Comparison of ENCODE assay signal across 14 cellular contexts in genomic region chr2:143229952-143230351, GRCh38.
"Had no signal": no experiment of that assay in that cellular context is flagged by ENCODE, and none has a peak within 500 bp of the region (broad histone marks: within the 10 kb centered on the region; RNA-seq: fewer than 3 reads in every experiment).

No MANE protein-coding gene starts in this region.

- H3K27me3 Mint-ChIP-seq: activated CD4-positive, alpha-beta memory T cell treated with anti-CD3 and anti-CD28 coated beads for 36 hours; activated CD4-positive, alpha-beta T cell treated with anti-CD3 and anti-CD28 coated beads for 36 hours; activated naive CD8-positive, alpha-beta T cell; stimulated activated memory B cell treated with anti-CD40 and anti-IgM and Interleukin-4, amounts not matched to agents 10 μg/mL and 1 μg/mL and 100 μg/mL, for 72 hours had no signal

- ATAC-seq: activated CD4-positive, alpha-beta T cell treated with anti-CD3 and anti-CD28 coated beads for 36 hours; left cardiac atrium; lower lobe of right lung; stimulated activated memory B cell treated with anti-CD40 and anti-IgM and Interleukin-4, amounts not matched to agents 10 μg/mL and 1 μg/mL and 100 μg/mL, for 72 hours had no signal

- H3K4me1 ChIP-seq: esophagus muscularis mucosa, lower lobe of right lung, right atrium auricular region, thyroid gland had no signal

- DNase-seq: activated CD4-positive, alpha-beta memory T cell treated with anti-CD3 and anti-CD28 coated beads for 36 hours; activated CD4-positive, alpha-beta T cell treated with anti-CD3 and anti-CD28 coated beads for 36 hours; activated effector memory CD4-positive, alpha-beta T cell treated with anti-CD3 and anti-CD28 coated beads, Interleukin-2, amount 50 U/mL, for 16 hours; activated T-cell treated with anti-CD3 and anti-CD28 coated beads, Interleukin-2, amount 50 U/mL, for 48 hours; amniotic stem cell; immature natural killer cell; left cardiac atrium; lower lobe of right lung; stimulated activated CD4-positive, alpha-beta T cell treated with anti-CD3 and anti-CD28 coated beads, Interleukin-2, amount 100 ng/mL, for 48 hours; thyroid gland had no signal

- H3K4me3 ChIP-seq: esophagus muscularis mucosa, lower lobe of right lung, right atrium auricular region, thyroid gland had no signal

- H3K36me3 ChIP-seq: esophagus muscularis mucosa, lower lobe of right lung, right atrium auricular region, thyroid gland had no signal

- H3K27me3 ChIP-seq: esophagus muscularis mucosa, right atrium auricular region, thyroid gland had no signal

- H3K27ac Mint-ChIP-seq: activated CD4-positive, alpha-beta memory T cell treated with anti-CD3 and anti-CD28 coated beads for 36 hours; activated CD4-positive, alpha-beta T cell treated with anti-CD3 and anti-CD28 coated beads for 36 hours; stimulated activated memory B cell treated with anti-CD40 and anti-IgM and Interleukin-4, amounts not matched to agents 10 μg/mL and 1 μg/mL and 100 μg/mL, for 72 hours had no signal

- H3K4me3 Mint-ChIP-seq: activated CD4-positive, alpha-beta memory T cell treated with anti-CD3 and anti-CD28 coated beads for 36 hours; activated CD4-positive, alpha-beta T cell treated with anti-CD3 and anti-CD28 coated beads for 36 hours; activated naive CD8-positive, alpha-beta T cell; immature natural killer cell; stimulated activated memory B cell treated with anti-CD40 and anti-IgM and Interleukin-4, amounts not matched to agents 10 μg/mL and 1 μg/mL and 100 μg/mL, for 72 hours had no signal

- H3K27ac ChIP-seq: esophagus muscularis mucosa, lower lobe of right lung, right atrium auricular region, thyroid gland had no signal

- H3K9me3 ChIP-seq: thyroid gland had no signal
